28 cellular contexts compared by ENCODE assay signal in genomic region chr12:109567296-109567695, GRCh38.
"Had no signal": no experiment of that assay in that cellular context is flagged by ENCODE, and none has a peak within 500 bp of the region (broad histone marks: within the 10 kb centered on the region; RNA-seq: fewer than 3 reads in every experiment).

No MANE protein-coding gene starts in this region.

- ATAC-seq: left cardiac atrium; left lung; natural killer cell; right cardiac atrium; stimulated activated effector memory CD8-positive, alpha-beta T cell treated with anti-CD3 and anti-CD28 coated beads, Interleukin-12 subunit alpha, Interleukin-12 subunit beta, amount 100 ng/mL, for 72 hours; upper lobe of right lung had no signal

- H3K9ac ChIP-seq: neural progenitor cell had no signal

- H3K4me1 ChIP-seq: left lung, neural progenitor cell, sigmoid colon, upper lobe of right lung had no signal

- H3K4me2 ChIP-seq: neural progenitor cell had no signal

- DNase-seq: hippocampal formation; kidney glomerular epithelial cell; left cardiac atrium; left lung; mesendoderm; naive B cell; natural killer cell; nephron progenitor cell; occipital lobe; ovary; retina; sigmoid colon; small intestine; spleen; stimulated activated CD4-positive, alpha-beta T cell treated with anti-CD3 and anti-CD28 coated beads, Interleukin-4, amount 100 ng/mL, for 24 hours; stimulated activated naive CD4-positive, alpha-beta T cell; tibial artery; trophoblast cell; upper lobe of right lung had no signal

- H2AFZ ChIP-seq: neural progenitor cell had no signal

- H3K4me3 ChIP-seq: left lung, lung, neural progenitor cell, ovary, sigmoid colon, spleen, suprapubic skin, thoracic aorta, tibial artery, upper lobe of right lung had no signal

- H3K27ac ChIP-seq: left lung, neural progenitor cell, neutrophil, ovary, sigmoid colon, spleen, suprapubic skin, thoracic aorta, tibial artery, upper lobe of right lung had no signal

- H3K36me3 ChIP-seq: neural progenitor cell, neutrophil, ovary had no signal

- H3K27me3 ChIP-seq: left lung, neural progenitor cell, neutrophil, ovary, sigmoid colon, spleen, suprapubic skin, tibial artery, upper lobe of right lung had no signal

- H3K9me3 ChIP-seq: left lung, neutrophil, ovary, sigmoid colon, suprapubic skin, thoracic aorta, tibial artery, upper lobe of right lung had no signal

- FAIRE-seq: keratinocyte, small intestine, urothelium cell line had no signal
